19 cellular contexts compared by ENCODE assay signal in the genomic region with DNA sequence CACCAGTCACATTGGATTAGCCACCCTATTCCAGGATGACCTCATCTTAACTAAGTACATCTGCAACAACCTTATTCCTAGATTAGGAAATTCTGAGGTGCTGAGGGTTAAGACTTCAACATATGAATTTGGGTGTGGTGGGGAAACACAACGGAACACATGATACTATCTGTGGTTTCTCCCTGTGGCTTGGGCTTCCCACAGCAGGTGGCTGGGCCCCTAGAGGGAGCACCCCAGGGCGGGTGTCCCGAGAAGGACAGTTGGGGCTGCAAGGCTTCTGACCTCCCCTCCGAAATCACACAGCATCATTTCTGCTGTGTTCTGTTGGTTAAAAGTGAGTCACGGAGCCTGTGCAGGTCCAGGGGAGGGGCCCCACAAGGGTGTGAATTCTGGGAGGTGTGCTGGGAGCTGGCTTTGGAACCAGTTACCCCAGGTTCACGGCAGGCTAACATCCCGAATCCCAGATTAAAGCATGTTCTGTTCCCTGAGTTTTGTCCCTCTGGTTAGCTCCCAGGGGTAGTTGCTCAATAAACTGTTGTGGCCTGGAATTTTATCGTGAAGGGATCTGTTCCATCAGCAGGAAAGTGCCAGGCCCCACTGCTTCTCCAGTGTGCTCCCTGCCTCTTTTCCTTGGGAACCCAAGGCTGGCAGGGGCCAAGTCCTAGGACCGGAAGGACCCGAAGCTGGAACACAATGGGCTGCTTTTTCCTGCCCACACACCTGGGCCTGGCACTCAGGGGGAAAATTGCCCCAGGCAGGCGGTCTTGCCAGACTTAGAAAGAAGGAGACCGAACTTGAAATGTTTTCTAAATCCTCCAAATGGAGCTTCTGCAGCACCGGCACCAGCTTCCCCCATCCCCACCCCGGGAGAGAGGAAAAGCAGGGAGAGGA.
A peak's percentile ranks its signal among the peaks of the same experiment; 100 is the strongest.
DNase-seq lines count a peak whose midpoint lies in the region; ATAC-seq and TF ChIP-seq lines count a peak whose summit lies in the region.
"Had no signal": no experiment of that assay in that cellular context is flagged by ENCODE, and none has a peak within 500 bp of the region (broad histone marks: within the 10 kb centered on the region; RNA-seq: fewer than 3 reads in every experiment).

No MANE protein-coding gene starts in this region.

- no peak overlapping the region for H3K4me3 ChIP-seq in PC-3 (ENCODE audit: low read length)
- H3K4me3 ChIP-seq in fibroblast of mammary gland (ENCODE audit: control insufficient read depth, low read depth, low read length): no peak overlapping the region
- no peak overlapping the region for H3K4me3 ChIP-seq in suprapubic skin
- H3K4me3 ChIP-seq: A549, upper lobe of left lung had no signal

- H3K27me3 Mint-ChIP-seq in activated CD8-positive, alpha-beta T cell treated with anti-CD3 and anti-CD28 coated beads for 36 hours: peaks cover 47% of the 10 kb centered on the region
- H3K27me3 Mint-ChIP-seq in activated CD8-positive, alpha-beta T cell treated with anti-CD3 and anti-CD28 coated beads, Interleukin-2, amount 10 ng/mL, durations not matched to agents 7 days and 5 days (ENCODE audit: low read depth): peaks cover 41% of the 10 kb centered on the region
- H3K27me3 Mint-ChIP-seq in mesothelial cell of epicardium (ENCODE audit: low read depth): peaks cover 3% of the 10 kb centered on the region

- H3K9me3 ChIP-seq in PC-3 (ENCODE audit: low read length): no peaks in the 10 kb centered on the region
- no peaks in the 10 kb centered on the region for H3K9me3 ChIP-seq in suprapubic skin
- H3K9me3 ChIP-seq: Caco-2 had no signal

- no peak for TF ChIP-seq POLR2A in suprapubic skin (IDR thresholded peaks at IDR 0.05)

- H3F3A ChIP-seq in PC-3 (ENCODE audit: low read length, unreplicated experiment): no peaks in the 10 kb centered on the region

- H3K9me3 Mint-ChIP-seq in activated CD8-positive, alpha-beta T cell treated with anti-CD3 and anti-CD28 coated beads for 36 hours: no peaks in the 10 kb centered on the region
- no peaks in the 10 kb centered on the region for H3K9me3 Mint-ChIP-seq in activated CD8-positive, alpha-beta T cell treated with anti-CD3 and anti-CD28 coated beads, Interleukin-2, amount 10 ng/mL, durations not matched to agents 7 days and 5 days (ENCODE audit: insufficient read depth)
- H3K9me3 Mint-ChIP-seq in mesothelial cell of epicardium: peaks cover 17% of the 10 kb centered on the region
- H3K9me3 Mint-ChIP-seq: activated CD4-positive, alpha-beta T cell treated with anti-CD3 and anti-CD28 coated beads, Interleukin-2, amount 10 ng/mL, durations not matched to agents 24 days and 14 days; natural killer cell had no signal

- no peaks in the 10 kb centered on the region for H3K9me2 ChIP-seq in PC-3 (replicated peaks; ENCODE audit: low read length)

- no peaks in the 10 kb centered on the region for H3K36me3 ChIP-seq in PC-3 (ENCODE audit: low read depth, low read length)
- no peaks in the 10 kb centered on the region for H3K36me3 ChIP-seq in suprapubic skin
- H3K36me3 ChIP-seq: upper lobe of left lung had no signal

- 33% methylated on average over 13 of the region's 14 CpGs for whole genome bisulfite sequencing in suprapubic skin

- no peaks in the 10 kb centered on the region for H3K36me3 Mint-ChIP-seq in activated CD8-positive, alpha-beta T cell treated with anti-CD3 and anti-CD28 coated beads for 36 hours (ENCODE audit: low read depth)
- H3K36me3 Mint-ChIP-seq in activated CD8-positive, alpha-beta T cell treated with anti-CD3 and anti-CD28 coated beads, Interleukin-2, amount 10 ng/mL, durations not matched to agents 7 days and 5 days (ENCODE audit: low read depth): no peaks in the 10 kb centered on the region
- H3K36me3 Mint-ChIP-seq in mesothelial cell of epicardium: no peaks in the 10 kb centered on the region
- H3K36me3 Mint-ChIP-seq: natural killer cell had no signal

- TF ChIP-seq CTCF in activated CD8-positive, alpha-beta T cell treated with anti-CD3 and anti-CD28 coated beads for 36 hours (IDR thresholded peaks at IDR 0.05): no peak
- TF ChIP-seq CTCF in PC-3 (conservative IDR thresholded peaks at IDR 0.05; ENCODE audit: low read depth, low read length) (no peak), fibroblast of mammary gland (conservative IDR thresholded peaks at IDR 0.05; ENCODE audit: control insufficient read depth, insufficient read depth, low read depth, low read length) (no peak), suprapubic skin (IDR thresholded peaks at IDR 0.05) (no peak), mesothelial cell of epicardium (IDR thresholded peaks at IDR 0.05; ENCODE audit: unreplicated experiment) (no peak)

- no peaks in the 10 kb centered on the region for H3K4me1 ChIP-seq in PC-3 (ENCODE audit: insufficient read depth, low read length)
- H3K4me1 ChIP-seq in suprapubic skin: peaks cover 16% of the 10 kb centered on the region
- H3K4me1 ChIP-seq: A549, upper lobe of left lung had no signal

- ATAC-seq in activated CD8-positive, alpha-beta T cell treated with anti-CD3 and anti-CD28 coated beads for 36 hours: no peak
- ATAC-seq in activated CD8-positive, alpha-beta T cell treated with anti-CD3 and anti-CD28 coated beads, Interleukin-2, amount 10 ng/mL, durations not matched to agents 7 days and 5 days: no peak
- no peak for ATAC-seq in PC-3
- ATAC-seq: A549, natural killer cell had no signal

- CTCF ChIA-PET in activated CD8-positive, alpha-beta T cell treated with anti-CD3 and anti-CD28 coated beads for 36 hours (lab: Charles Lee): interaction anchor here (1.2 kb wide), 1 partner anchor 21 kb away, joined by 4 read pairs; no protein-coding TSS in a partner anchor
- CTCF ChIA-PET in activated CD8-positive, alpha-beta T cell treated with anti-CD3 and anti-CD28 coated beads, Interleukin-2, amount 10 ng/mL, durations not matched to agents 7 days and 5 days (lab: Charles Lee): no interaction called here
- CTCF ChIA-PET in PC-3 (lab: Charles Lee): interaction anchor here (0.6 kb wide), 1 partner anchor 37 kb away, joined by 3 read pairs; no protein-coding TSS in a partner anchor

- POLR2A ChIA-PET in activated CD8-positive, alpha-beta T cell treated with anti-CD3 and anti-CD28 coated beads for 36 hours (lab: Charles Lee): no interaction called here
- POLR2A ChIA-PET in activated CD8-positive, alpha-beta T cell treated with anti-CD3 and anti-CD28 coated beads, Interleukin-2, amount 10 ng/mL, durations not matched to agents 7 days and 5 days (lab: Charles Lee): no interaction called here
- POLR2A ChIA-PET in PC-3 (lab: Charles Lee; ENCODE audit: unreplicated experiment): no interaction called here

- H4K20me1 ChIP-seq in PC-3 (ENCODE audit: low read length): no peaks in the 10 kb centered on the region

- intact Hi-C loops in activated CD8-positive, alpha-beta T cell treated with anti-CD3 and anti-CD28 coated beads for 36 hours (cut with micrococcal nuclease): no loop called here
- intact Hi-C loops in PC-3 (cut with micrococcal nuclease): no loop called here

- H3K79me2 ChIP-seq in PC-3 (ENCODE audit: low read length): no peaks in the 10 kb centered on the region

- H3K27me3 ChIP-seq in PC-3 (ENCODE audit: low read length): 0 out of 2 replicates have a peak, but pooled peaks cover 13% of the 10 kb centered on the region
- peaks cover 5% of the 10 kb centered on the region for H3K27me3 ChIP-seq in suprapubic skin
- H3K27me3 ChIP-seq: upper lobe of left lung had no signal

- peak; percentile 21 for DNase-seq in activated CD8-positive, alpha-beta T cell treated with anti-CD3 and anti-CD28 coated beads for 36 hours
- no peak for DNase-seq in activated CD8-positive, alpha-beta T cell treated with anti-CD3 and anti-CD28 coated beads, Interleukin-2, amount 10 ng/mL, durations not matched to agents 7 days and 5 days
- DNase-seq in PC-3 (peak; percentile 14), fibroblast of mammary gland (ENCODE audit: low read depth) (peak; percentile 1), suprapubic skin (ENCODE audit: low spot score in 2 of 2) (peak in 1 of 2 donors; percentile 50), DMS114 treated with DMSO at 0.1 percent for 48 hours (lab: John Stamatoyannopoulos, UW; ENCODE audit: unreplicated experiment) (no peak), DMS 273 (lab: John Stamatoyannopoulos, UW; ENCODE audit: unreplicated experiment) (no peak), mesothelial cell of epicardium (ENCODE audit: low spot score in 2 of 2, unreplicated experiment in 2 of 2) (no peak)
- DNase-seq: activated CD4-positive, alpha-beta T cell treated with anti-CD3 and anti-CD28 coated beads, Interleukin-2, amount 10 ng/mL, durations not matched to agents 24 days and 14 days; Caco-2; cortex of kidney; KG1; natural killer cell; NCI-H2081; NCI-H748 treated with DMSO at 0.1 percent for 48 hours; retina; stimulated activated CD4-positive, alpha-beta T cell treated with anti-CD3 and anti-CD28 coated beads, Interleukin-1b, Interleukin-23, amount 100 ng/mL, for 48 hours had no signal

- H3K27ac ChIP-seq in PC-3 (ENCODE audit: low read length): no peak overlapping the region
- H3K27ac ChIP-seq in suprapubic skin: peak overlapping the region; percentile 38
- H3K27ac ChIP-seq: A549, upper lobe of left lung had no signal

- no peak overlapping the region for H3K27ac Mint-ChIP-seq in activated CD8-positive, alpha-beta T cell treated with anti-CD3 and anti-CD28 coated beads for 36 hours
- no peak overlapping the region for H3K27ac Mint-ChIP-seq in activated CD8-positive, alpha-beta T cell treated with anti-CD3 and anti-CD28 coated beads, Interleukin-2, amount 10 ng/mL, durations not matched to agents 7 days and 5 days
- H3K27ac Mint-ChIP-seq in mesothelial cell of epicardium: no peak overlapping the region
- H3K27ac Mint-ChIP-seq: activated CD4-positive, alpha-beta T cell treated with anti-CD3 and anti-CD28 coated beads, Interleukin-2, amount 10 ng/mL, durations not matched to agents 24 days and 14 days; natural killer cell had no signal

- H3K4me1 Mint-ChIP-seq in activated CD8-positive, alpha-beta T cell treated with anti-CD3 and anti-CD28 coated beads for 36 hours (ENCODE audit: low read depth): peaks cover 2% of the 10 kb centered on the region
- H3K4me1 Mint-ChIP-seq in activated CD8-positive, alpha-beta T cell treated with anti-CD3 and anti-CD28 coated beads, Interleukin-2, amount 10 ng/mL, durations not matched to agents 7 days and 5 days (ENCODE audit: low read depth): peaks cover 7% of the 10 kb centered on the region
- peaks cover 11% of the 10 kb centered on the region for H3K4me1 Mint-ChIP-seq in mesothelial cell of epicardium

- no peak for TF ChIP-seq EP300 in suprapubic skin (IDR thresholded peaks at IDR 0.05)

- H3K4me2 ChIP-seq in PC-3 (ENCODE audit: low read length): no peak overlapping the region
- H3K4me2 ChIP-seq: A549 had no signal

- H3K4me3 Mint-ChIP-seq in activated CD8-positive, alpha-beta T cell treated with anti-CD3 and anti-CD28 coated beads for 36 hours: no peak overlapping the region
- no peak overlapping the region for H3K4me3 Mint-ChIP-seq in activated CD8-positive, alpha-beta T cell treated with anti-CD3 and anti-CD28 coated beads, Interleukin-2, amount 10 ng/mL, durations not matched to agents 7 days and 5 days
- no peak overlapping the region for H3K4me3 Mint-ChIP-seq in mesothelial cell of epicardium
- H3K4me3 Mint-ChIP-seq: activated CD4-positive, alpha-beta T cell treated with anti-CD3 and anti-CD28 coated beads, Interleukin-2, amount 10 ng/mL, durations not matched to agents 24 days and 14 days; natural killer cell had no signal

- BruUV-seq in PC-3 (replicated peaks; lab: Mats Ljungman, UMichigan): no TSS peak

- no peak overlapping the region for H2AFZ ChIP-seq in PC-3 (ENCODE audit: low read length)

- H3K9ac ChIP-seq in PC-3 (ENCODE audit: low read length): no peak overlapping the region

Comparison
In these comparisons a context has a peak if more than half of its experiments do, and no peak if none do; other contexts are left out.
1. DNase-seq: peak in activated CD8-positive, alpha-beta T cell treated with anti-CD3 and anti-CD28 coated beads for 36 hours (single experiment), PC-3 (single experiment) and fibroblast of mammary gland (single experiment); none in activated CD8-positive, alpha-beta T cell treated with anti-CD3 and anti-CD28 coated beads, Interleukin-2, amount 10 ng/mL, durations not matched to agents 7 days and 5 days (single experiment), DMS114 treated with DMSO at 0.1 percent for 48 hours (single experiment), DMS 273 (single experiment) and mesothelial cell of epicardium (0 of 2).